Comparison of ENCODE assay signal across 8 cellular contexts in the genomic region with DNA sequence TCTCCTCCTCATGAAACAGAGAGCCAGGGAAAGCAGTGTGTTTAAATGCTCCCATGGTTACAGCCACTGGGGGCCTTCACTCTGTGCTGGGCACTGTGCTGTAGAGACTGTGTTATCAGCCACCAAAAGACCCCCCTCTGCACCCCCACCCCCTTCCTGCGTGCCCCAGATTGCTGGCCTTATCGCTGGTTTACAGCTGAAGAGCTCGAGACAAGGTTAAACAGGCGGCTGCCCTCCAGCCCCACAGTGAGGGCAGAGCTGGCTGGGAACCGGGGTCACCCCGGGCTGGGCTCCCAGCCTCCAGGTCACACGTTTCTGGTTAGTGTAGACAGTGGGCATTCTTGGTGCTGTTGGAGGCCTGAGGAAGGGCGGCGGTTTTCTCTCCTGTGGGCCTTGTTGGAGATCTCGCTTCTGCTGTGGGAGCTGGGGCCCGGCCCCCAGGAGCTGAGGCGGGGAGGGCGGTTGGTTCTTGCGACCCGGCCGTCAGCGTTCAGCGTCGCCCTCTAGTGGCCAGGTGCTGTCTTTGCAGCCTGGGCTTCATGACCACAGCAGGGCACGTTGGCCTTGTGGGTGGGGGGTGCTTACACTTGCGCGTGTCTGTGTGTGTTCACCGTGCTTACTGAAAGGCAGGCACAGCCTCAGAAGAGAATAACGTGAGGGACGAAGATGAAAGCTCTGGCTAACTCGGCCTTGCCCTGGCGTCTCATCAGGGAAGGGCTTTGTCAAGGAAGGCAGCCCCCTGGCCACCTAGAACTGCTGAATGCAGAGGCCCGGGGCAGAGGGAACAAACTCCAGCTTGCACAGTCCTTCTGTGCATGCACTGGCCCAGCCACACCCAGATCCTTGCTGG. TPM values are rescaled to one million over a fixed set of nuclear protein-coding genes. Genes with fewer than 3 reads are reported as not detected.
DNase-seq lines count a peak whose midpoint lies in the region; TF ChIP-seq lines count a peak whose summit lies in the region.

No MANE protein-coding gene starts in this region.

- H3K36me3 ChIP-seq in OCI-LY3 (replicated peaks; ENCODE audit: low read depth, low read length): peaks cover 78% of the 10 kb centered on the region

- H3K79me2 ChIP-seq in OCI-LY3 (ENCODE audit: low read length): peaks cover 85% of the 10 kb centered on the region

- H3K4me1 ChIP-seq in OCI-LY3 (ENCODE audit: low read length): peaks cover 17% of the 10 kb centered on the region

- peak overlapping the region; percentile 20; the same call in 1 of the 2 replicates for H3K4me2 ChIP-seq in OCI-LY3 (ENCODE audit: low read length)

- peak; percentile 55 for DNase-seq in NCI-H82 (lab: John Stamatoyannopoulos, UW)
- DNase-seq in NCI-H82 treated with DMSO at 0.1 percent for 48 hours (lab: John Stamatoyannopoulos, UW; ENCODE audit: unreplicated experiment): no peak
- DNase-seq in activated T-cell treated with anti-CD3 and anti-CD28 coated beads, Interleukin-2, amount 50 U/mL, for 48 hours: peak; percentile 73 to 79
- DNase-seq in fibroblast of the aortic adventitia (ENCODE audit: low read depth): peak; percentile 24
- peak; percentile 27 for DNase-seq in renal cortical epithelial cell (ENCODE audit: low read depth)
- no peak for DNase-seq in NCI-H524 treated with DMSO at 0.1 percent for 48 hours (lab: John Stamatoyannopoulos, UW)
- DNase-seq in NCI-H1694 (lab: John Stamatoyannopoulos, UW): no peak

- no peak overlapping the region for H2AFZ ChIP-seq in OCI-LY3 (ENCODE audit: low read depth, low read length)

- H3K9me3 ChIP-seq in OCI-LY3 (ENCODE audit: insufficient read depth, low read length): no peaks in the 10 kb centered on the region

- no peak overlapping the region for H3K9ac ChIP-seq in OCI-LY3 (ENCODE audit: low read length)

- no peaks in the 10 kb centered on the region for H3K27me3 ChIP-seq in OCI-LY3 (ENCODE audit: low read depth, low read length)

- H4K20me1 ChIP-seq in OCI-LY3 (ENCODE audit: insufficient read depth, low read length): peaks cover 88% of the 10 kb centered on the region

- no peak overlapping the region for H3K4me3 ChIP-seq in OCI-LY3 (ENCODE audit: low read length)
- H3K4me3 ChIP-seq in fibroblast of the aortic adventitia (ENCODE audit: low read depth, low read length): no peak overlapping the region

- H3K27ac ChIP-seq in OCI-LY3 (ENCODE audit: low read length): no peak overlapping the region

- peak; percentile 98 for TF ChIP-seq CTCF in OCI-LY3 (IDR thresholded peaks at IDR 0.05; ENCODE audit: low read depth, low read length)
- TF ChIP-seq CTCF in fibroblast of the aortic adventitia (IDR thresholded peaks at IDR 0.05; ENCODE audit: insufficient read depth, low read length): peak; percentile 91

RNA-seq across cellular contexts. Expression of a gene that starts 40.8 kb away (rescaled TPM):
- total RNA-seq in fibroblast of the aortic adventitia (ENCODE audit: low replicate concordance) (12.7 and 13.8 TPM in 2 replicates), renal cortical epithelial cell (11.5 and 20.0 TPM in 2 replicates)

Comparison
In these comparisons a context has a peak if more than half of its experiments do, and no peak if none do; other contexts are left out.
1. DNase-seq: peak in NCI-H82 (single experiment), activated T-cell treated with anti-CD3 and anti-CD28 coated beads, Interleukin-2, amount 50 U/mL, for 48 hours (2 of 2), fibroblast of the aortic adventitia (single experiment) and renal cortical epithelial cell (single experiment); none in NCI-H82 treated with DMSO at 0.1 percent for 48 hours (single experiment), NCI-H524 treated with DMSO at 0.1 percent for 48 hours (single experiment) and NCI-H1694 (single experiment).